Comparison of ENCODE assay signal across 8 cellular contexts in genomic region chr7:149261829-149262617, GRCh38. TPM values are rescaled to one million over a fixed set of nuclear protein-coding genes. Genes with fewer than 3 reads are reported as not detected.
DNase-seq lines count a peak whose midpoint lies in the region; FAIRE-seq and TF ChIP-seq lines count a peak whose summit lies in the region.

TSS of gene ZNF783 (plus strand) at chr7:149262196. CDS start at chr7:149262334, 138 bp downstream.

- no peaks in the 10 kb centered on the region for H3K9me3 ChIP-seq in SJCRH30 (replicated peaks)

- DNase-seq in GF-D8 (lab: John Stamatoyannopoulos, UW) = peak; percentile 80
- peak; percentile 93 for DNase-seq in H54 (ENCODE audit: insufficient read length, low spot score)
- DNase-seq in LoVo (ENCODE audit: low spot score) = peak; percentile 97
- peak; percentile 83 to 89 for DNase-seq in SJCRH30
- peak; percentile 85 for DNase-seq in activated naive CD4-positive, alpha-beta T cell treated with anti-CD3 and anti-CD28 coated beads for 36 hours
- DNase-seq in globus pallidus (ENCODE audit: low spot score) = peak; percentile 87
- DNase-seq in occipital lobe (lab: John Stamatoyannopoulos, UW) = peak; percentile 78

- H3K9me3 Mint-ChIP-seq in activated naive CD4-positive, alpha-beta T cell treated with anti-CD3 and anti-CD28 coated beads for 36 hours = no peaks in the 10 kb centered on the region

- H3K4me3 ChIP-seq in SJCRH30 = peak within 1 kb of the TSS; percentile 64

- H3K4me1 ChIP-seq in SJCRH30 = no peaks in the 10 kb centered on the region

- H3K27me3 ChIP-seq in SJCRH30 = no peaks in the 10 kb centered on the region

- no peak for FAIRE-seq in H54 (lab: Jason Lieb, UNC)

- peaks cover 5% of the 10 kb centered on the region for H3K36me3 Mint-ChIP-seq in activated naive CD4-positive, alpha-beta T cell treated with anti-CD3 and anti-CD28 coated beads for 36 hours (ENCODE audit: low read depth)

- CTCF ChIA-PET in activated naive CD4-positive, alpha-beta T cell treated with anti-CD3 and anti-CD28 coated beads for 36 hours (lab: Charles Lee) = interaction anchor here (0.7 to 4.1 kb wide), 15 partner anchors 8 to 234 kb away, joined by 3 to 49 read pairs (median 4); partner anchors contain the start of gene ZNF282

- peak within 1 kb of the TSS; percentile 74 for H3K27ac Mint-ChIP-seq in activated naive CD4-positive, alpha-beta T cell treated with anti-CD3 and anti-CD28 coated beads for 36 hours

- H3K27me3 Mint-ChIP-seq in activated naive CD4-positive, alpha-beta T cell treated with anti-CD3 and anti-CD28 coated beads for 36 hours (ENCODE audit: low read depth) = no peaks in the 10 kb centered on the region

- intact Hi-C loops in activated naive CD4-positive, alpha-beta T cell treated with anti-CD3 and anti-CD28 coated beads for 36 hours (cut with micrococcal nuclease) = loop anchor here (1.0 to 5.0 kb wide), 10 partner anchors 17 to 363 kb away; partner anchors contain the start of genes PDIA4, ZNF212, ZNF746 and ZNF777

- H3K4me3 Mint-ChIP-seq in activated naive CD4-positive, alpha-beta T cell treated with anti-CD3 and anti-CD28 coated beads for 36 hours = peak within 1 kb of the TSS; percentile 75

- peaks cover 29% of the 10 kb centered on the region for H3K4me1 Mint-ChIP-seq in activated naive CD4-positive, alpha-beta T cell treated with anti-CD3 and anti-CD28 coated beads for 36 hours (ENCODE audit: low read depth)

- H3K36me3 ChIP-seq in SJCRH30 = peaks cover 5% of the 10 kb centered on the region; the same call in 1 of the 2 replicates

- H3K27ac ChIP-seq in SJCRH30 (peak within 1 kb of the TSS; percentile 67), temporal lobe (ENCODE audit: low read depth, low read length) (peak within 1 kb of the TSS; percentile 61)

- peak; percentile 75 for TF ChIP-seq POLR2A in H54 (IDR thresholded peaks at IDR 0.05; ENCODE audit: low read depth, low read length)

RNA-seq across cellular contexts. Expression of gene ZNF783, which starts in this region (rescaled TPM):
- 10.8 and 11.9 TPM in 2 replicates for total RNA-seq in SJCRH30 (2014; rRNA removed; shearing (Covaris generic))
- 1 to 10 TPM; 6.8 to 7.1 TPM for total RNA-seq in activated naive CD4-positive, alpha-beta T cell treated with anti-CD3 and anti-CD28 coated beads for 36 hours
- total RNA-seq in occipital lobe = 13.3 TPM
- total RNA-seq in temporal lobe = 7.9 TPM

Comparison
In these comparisons a context has a peak if more than half of its experiments do, and no peak if none do; other contexts are left out.
1. Peak in every context shown above with its lines: DNase-seq, H3K4me3 ChIP-seq and H3K27ac ChIP-seq.